ENCODE assay signal across 17 cellular contexts in genomic region chr5:179240561-179240960, GRCh38.
DNase-seq lines count a peak whose midpoint lies in the region; ATAC-seq and TF ChIP-seq lines count a peak whose summit lies in the region.
"Had no signal": no experiment of that assay in that cellular context is flagged by ENCODE, and none has a peak within 500 bp of the region (broad histone marks: within the 10 kb centered on the region; RNA-seq: fewer than 3 reads in every experiment).

No MANE protein-coding gene starts in this region.

- H3K23ac ChIP-seq in H9 (ENCODE audit: insufficient read length, low read depth, low read length) = no peak overlapping the region

- no peak overlapping the region for H4K5ac ChIP-seq in H9 (ENCODE audit: insufficient read length, low read depth, low read length)

- no peak overlapping the region for H3K18ac ChIP-seq in H9 (ENCODE audit: insufficient read length, low read depth, low read length)

- H3K9me3 Mint-ChIP-seq in activated naive CD4-positive, alpha-beta T cell treated with anti-CD3 and anti-CD28 coated beads, Interleukin-2, amount 10 ng/mL, durations not matched to agents 7 days and 5 days = peaks cover 23% of the 10 kb centered on the region
- peaks cover 4% of the 10 kb centered on the region for H3K9me3 Mint-ChIP-seq in activated naive CD4-positive, alpha-beta T cell treated with anti-CD3 and anti-CD28 coated beads for 36 hours
- H3K9me3 Mint-ChIP-seq in H9 = peaks cover 6 to 11% of the 10 kb centered on the region in 2 experiments; a peak in 4 of 5 replicates

- H3K27me3 Mint-ChIP-seq in activated naive CD4-positive, alpha-beta T cell treated with anti-CD3 and anti-CD28 coated beads, Interleukin-2, amount 10 ng/mL, durations not matched to agents 7 days and 5 days = peaks cover 4% of the 10 kb centered on the region
- peaks cover 20% of the 10 kb centered on the region for H3K27me3 Mint-ChIP-seq in activated naive CD4-positive, alpha-beta T cell treated with anti-CD3 and anti-CD28 coated beads for 36 hours (ENCODE audit: low read depth)
- H3K27me3 Mint-ChIP-seq in H9 (ENCODE audit: low read depth) = peaks cover 3% of the 10 kb centered on the region

- H2BK5ac ChIP-seq in H9 (ENCODE audit: insufficient read length, low read length) = no peak overlapping the region

- no peak overlapping the region for H3K27ac ChIP-seq in H9 (ENCODE audit: insufficient read length, low read depth, low read length)
- no peak overlapping the region for H3K27ac ChIP-seq in lower lobe of right lung
- H3K27ac ChIP-seq in suprapubic skin = peak overlapping the region; percentile 29
- H3K27ac ChIP-seq: PC-9 had no signal

- H3K27ac Mint-ChIP-seq in activated naive CD4-positive, alpha-beta T cell treated with anti-CD3 and anti-CD28 coated beads, Interleukin-2, amount 10 ng/mL, durations not matched to agents 7 days and 5 days = no peak overlapping the region
- no peak overlapping the region for H3K27ac Mint-ChIP-seq in activated naive CD4-positive, alpha-beta T cell treated with anti-CD3 and anti-CD28 coated beads for 36 hours
- H3K27ac Mint-ChIP-seq in H9 = no peak overlapping the region

- peak; percentile 13 for DNase-seq in activated naive CD4-positive, alpha-beta T cell treated with anti-CD3 and anti-CD28 coated beads, Interleukin-2, amount 10 ng/mL, durations not matched to agents 7 days and 5 days
- DNase-seq in activated naive CD4-positive, alpha-beta T cell treated with anti-CD3 and anti-CD28 coated beads for 36 hours = no peak
- DNase-seq in H9 = peak; percentile 7
- DNase-seq in lower lobe of right lung = peak; percentile 16
- peak; percentile 19 to 48 for DNase-seq in suprapubic skin (ENCODE audit: low spot score in 2 of 2)
- no peak for DNase-seq in mucosa of gallbladder (ENCODE audit: low spot score)
- DNase-seq in CD1c-positive myeloid dendritic cell (ENCODE audit: extremely low spot score) = no peak
- DNase-seq in NCI-H2107 treated with DMSO at 0.1 percent for 48 hours (lab: John Stamatoyannopoulos, UW; ENCODE audit: unreplicated experiment) = no peak
- DNase-seq: C1 segment of cervical spinal cord, DND-41, GOT3, KBM-7, MV-4-11, NCI-H1417, NCI-H2029, NCI-H82, PC-9 had no signal

- no peak overlapping the region for H2AK5ac ChIP-seq in H9 (ENCODE audit: insufficient read length, low read length)

- H3K4me2 ChIP-seq in H9 (ENCODE audit: insufficient read depth, insufficient read length, low read length) = no peak overlapping the region
- H3K4me2 ChIP-seq: PC-9 had no signal

- H3K4me1 ChIP-seq in H9 (ENCODE audit: insufficient read depth, low read length) (peaks cover 4% of the 10 kb centered on the region; the same call in 1 of the 2 replicates), lower lobe of right lung (no peaks in the 10 kb centered on the region), suprapubic skin (peaks cover 18% of the 10 kb centered on the region)

- no peaks in the 10 kb centered on the region for H3K79me2 ChIP-seq in H9 (ENCODE audit: insufficient read depth, low read length)

- H3K4ac ChIP-seq in H9 (ENCODE audit: low read depth, low read length) = no peak overlapping the region

- no peak overlapping the region for H4K91ac ChIP-seq in H9 (ENCODE audit: insufficient read length, low read depth, low read length)

- H3K27me3 ChIP-seq in H9 (ENCODE audit: insufficient read depth, low read length) (no peaks in the 10 kb centered on the region), lower lobe of right lung (ENCODE audit: low read depth) (no peaks in the 10 kb centered on the region), suprapubic skin (no peaks in the 10 kb centered on the region)

- TF ChIP-seq CTCF in H9 (conservative IDR thresholded peaks at IDR 0.05) = no peak
- no peak for TF ChIP-seq CTCF in lower lobe of right lung (IDR thresholded peaks at IDR 0.05)
- no peak for TF ChIP-seq CTCF in suprapubic skin (IDR thresholded peaks at IDR 0.05)

- H4K20me1 ChIP-seq in H9 (ENCODE audit: control insufficient read depth, insufficient read depth, insufficient read length) = no peaks in the 10 kb centered on the region

- H3K4me3 Mint-ChIP-seq in activated naive CD4-positive, alpha-beta T cell treated with anti-CD3 and anti-CD28 coated beads, Interleukin-2, amount 10 ng/mL, durations not matched to agents 7 days and 5 days = no peak overlapping the region
- no peak overlapping the region for H3K4me3 Mint-ChIP-seq in activated naive CD4-positive, alpha-beta T cell treated with anti-CD3 and anti-CD28 coated beads for 36 hours
- H3K4me3 Mint-ChIP-seq in H9 = no peak overlapping the region

- H2BK12ac ChIP-seq in H9 (ENCODE audit: insufficient read length, low read depth, low read length) = no peak overlapping the region

- H3K56ac ChIP-seq in H9 (ENCODE audit: insufficient read length, low read depth, low read length) = no peak overlapping the region

- no peak overlapping the region for H3T11ph ChIP-seq in H9 (ENCODE audit: low read length)

- TF ChIP-seq POLR2A in suprapubic skin (IDR thresholded peaks at IDR 0.05) = no peak

- H3K4me3 ChIP-seq in lower lobe of right lung (no peak overlapping the region), suprapubic skin (no peak overlapping the region)
- H3K4me3 ChIP-seq: PC-9 had no signal

- no peak for TF ChIP-seq EP300 in suprapubic skin (IDR thresholded peaks at IDR 0.05)

- no peak overlapping the region for H3K14ac ChIP-seq in H9 (ENCODE audit: insufficient read depth, low read length)

- H3K9me3 ChIP-seq in H9 (ENCODE audit: control insufficient read depth, low read depth, low read length) (no peaks in the 10 kb centered on the region), lower lobe of right lung (no peaks in the 10 kb centered on the region), suprapubic skin (no peaks in the 10 kb centered on the region)

- H2BK15ac ChIP-seq in H9 (ENCODE audit: low read depth, low read length) = no peak overlapping the region

- no peak for ATAC-seq in lower lobe of right lung

- no peak overlapping the region for H2BK20ac ChIP-seq in H9 (ENCODE audit: low read depth, low read length, poor library complexity, severe bottlenecking)

- no peak overlapping the region for H2BK120ac ChIP-seq in H9 (ENCODE audit: low read depth, low read length, poor library complexity, severe bottlenecking)

- no peaks in the 10 kb centered on the region for H3K36me3 ChIP-seq in lower lobe of right lung
- H3K36me3 ChIP-seq in suprapubic skin = no peaks in the 10 kb centered on the region

- H3K23me2 ChIP-seq in H9 (ENCODE audit: insufficient read length, low read depth, low read length, poor library complexity, severe bottlenecking) = no peaks in the 10 kb centered on the region

- H2AFZ ChIP-seq in H9 (ENCODE audit: low read length) = no peak overlapping the region
- H2AFZ ChIP-seq: PC-9 had no signal

- no peaks in the 10 kb centered on the region for H3K36me3 Mint-ChIP-seq in activated naive CD4-positive, alpha-beta T cell treated with anti-CD3 and anti-CD28 coated beads, Interleukin-2, amount 10 ng/mL, durations not matched to agents 7 days and 5 days
- no peaks in the 10 kb centered on the region for H3K36me3 Mint-ChIP-seq in activated naive CD4-positive, alpha-beta T cell treated with anti-CD3 and anti-CD28 coated beads for 36 hours (ENCODE audit: low read depth)
- peaks cover 1 to 5% (median 4%) of the 10 kb centered on the region in 3 experiments; a peak in 5 of 7 replicates for H3K36me3 Mint-ChIP-seq in H9 (ENCODE audit: insufficient read depth in 1 of 3, low read depth in 3 of 3)

- H3K9ac ChIP-seq in H9 (ENCODE audit: extremely low read depth, insufficient read length, low read length) = no peak overlapping the region

- intact Hi-C loops in activated naive CD4-positive, alpha-beta T cell treated with anti-CD3 and anti-CD28 coated beads for 36 hours (cut with micrococcal nuclease) = no loop called here
- intact Hi-C loops in lower lobe of right lung (cut with DNase I) = no loop called here

- no peaks in the 10 kb centered on the region for H3K79me1 ChIP-seq in H9 (ENCODE audit: insufficient read depth, low read depth, low read length, poor library complexity, severe bottlenecking)

- H4K8ac ChIP-seq in H9 (replicated peaks; ENCODE audit: insufficient read length, low read depth, low read length) = no peak overlapping the region

- no peaks in the 10 kb centered on the region for H3K4me1 Mint-ChIP-seq in activated naive CD4-positive, alpha-beta T cell treated with anti-CD3 and anti-CD28 coated beads, Interleukin-2, amount 10 ng/mL, durations not matched to agents 7 days and 5 days
- no peaks in the 10 kb centered on the region for H3K4me1 Mint-ChIP-seq in activated naive CD4-positive, alpha-beta T cell treated with anti-CD3 and anti-CD28 coated beads for 36 hours (ENCODE audit: low read depth)
- H3K4me1 Mint-ChIP-seq in H9 = peaks cover 26 to 29% of the 10 kb centered on the region in 2 experiments

- CTCF ChIA-PET in activated naive CD4-positive, alpha-beta T cell treated with anti-CD3 and anti-CD28 coated beads, Interleukin-2, amount 10 ng/mL, durations not matched to agents 7 days and 5 days (lab: Charles Lee) = no interaction called here
- CTCF ChIA-PET in activated naive CD4-positive, alpha-beta T cell treated with anti-CD3 and anti-CD28 coated beads for 36 hours (lab: Charles Lee) = no interaction called here

- WGBS in H9 (ENCODE audit: extremely low coverage, insufficient read length, low lambda C conversion rate) = no CpG with 5 or more reads among the region's 14 CpGs
- 82% methylated on average over 11 of the region's 14 CpGs for WGBS in suprapubic skin

Comparison
In these comparisons a context has a peak if more than half of its experiments do, and no peak if none do; other contexts are left out.
1. DNase-seq: peak in activated naive CD4-positive, alpha-beta T cell treated with anti-CD3 and anti-CD28 coated beads, Interleukin-2, amount 10 ng/mL, durations not matched to agents 7 days and 5 days (single experiment), H9 (single experiment), lower lobe of right lung (single experiment) and suprapubic skin (2 of 2); none in activated naive CD4-positive, alpha-beta T cell treated with anti-CD3 and anti-CD28 coated beads for 36 hours (single experiment), mucosa of gallbladder (single experiment), CD1c-positive myeloid dendritic cell (single experiment) and NCI-H2107 treated with DMSO at 0.1 percent for 48 hours (single experiment).